In the genomic region with DNA sequence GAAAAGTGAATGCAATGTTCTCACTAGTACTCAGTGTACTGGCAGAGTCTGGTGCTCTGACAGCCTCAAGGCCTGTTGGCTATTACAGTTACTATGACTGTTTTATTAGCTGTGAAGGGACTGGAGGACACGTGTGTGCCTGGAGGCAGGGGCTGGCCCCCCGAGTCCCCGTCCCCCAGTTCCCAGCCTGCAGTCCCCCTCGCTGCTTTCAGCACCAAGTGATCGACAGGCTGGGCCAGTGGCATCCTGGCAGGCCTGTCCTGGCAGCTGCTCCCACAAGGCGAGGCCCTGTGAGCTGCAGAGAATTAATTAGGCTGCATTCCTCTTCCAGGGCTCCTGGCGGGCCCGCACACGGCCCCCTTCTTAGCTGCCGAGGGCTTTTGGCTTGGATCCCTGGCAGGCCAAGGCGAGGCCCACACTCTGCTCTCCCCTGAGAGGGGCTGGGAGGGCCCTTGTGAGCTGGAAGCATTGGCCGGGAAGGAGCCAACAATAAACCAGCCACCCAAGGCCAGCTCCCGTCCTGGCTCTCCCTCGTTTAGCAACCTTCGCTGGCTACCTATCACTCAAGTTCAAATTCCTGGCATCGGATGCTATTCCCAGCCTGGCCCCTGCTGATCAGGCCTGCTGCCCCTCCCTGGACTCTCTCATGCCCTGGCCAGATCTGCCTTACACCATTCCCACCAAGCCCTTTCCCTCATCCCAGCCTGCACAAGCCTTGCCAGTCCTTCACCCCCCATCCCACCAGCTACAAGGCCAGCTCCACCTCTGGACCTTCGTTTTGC, we compare ENCODE assay signal across 9 cellular contexts. TPM values are rescaled to one million over a fixed set of nuclear protein-coding genes. Genes with fewer than 3 reads are reported as not detected.
DNase-seq lines count a peak whose midpoint lies in the region; TF ChIP-seq lines count a peak whose summit lies in the region.
"Had no signal": no experiment of that assay in that cellular context is flagged by ENCODE, and none has a peak within 500 bp of the region (broad histone marks: within the 10 kb centered on the region; RNA-seq: fewer than 3 reads in every experiment).

No MANE protein-coding gene starts in this region.

- POLR2A ChIA-PET in activated CD4-positive, alpha-beta T cell treated with anti-CD3 and anti-CD28 coated beads, Interleukin-2, amount 10 ng/mL, durations not matched to agents 7 days and 5 days (lab: Charles Lee): no interaction called here

- H3K27me3 Mint-ChIP-seq in mesothelial cell of epicardium (ENCODE audit: low read depth): no peaks in the 10 kb centered on the region
- H3K27me3 Mint-ChIP-seq in activated CD4-positive, alpha-beta T cell treated with anti-CD3 and anti-CD28 coated beads, Interleukin-2, amount 10 ng/mL, durations not matched to agents 7 days and 5 days: no peaks in the 10 kb centered on the region

- no peaks in the 10 kb centered on the region for H3K36me3 Mint-ChIP-seq in mesothelial cell of epicardium
- no peaks in the 10 kb centered on the region for H3K36me3 Mint-ChIP-seq in activated CD4-positive, alpha-beta T cell treated with anti-CD3 and anti-CD28 coated beads, Interleukin-2, amount 10 ng/mL, durations not matched to agents 7 days and 5 days (ENCODE audit: low read depth)

- peaks cover 8 to 59% (median 37%) of the 10 kb centered on the region in 4 donors for H3K4me1 ChIP-seq in tibial artery

- peaks cover 68% of the 10 kb centered on the region for H3K4me1 Mint-ChIP-seq in mesothelial cell of epicardium
- no peaks in the 10 kb centered on the region for H3K4me1 Mint-ChIP-seq in activated CD4-positive, alpha-beta T cell treated with anti-CD3 and anti-CD28 coated beads, Interleukin-2, amount 10 ng/mL, durations not matched to agents 7 days and 5 days

- CTCF ChIA-PET in activated CD4-positive, alpha-beta T cell treated with anti-CD3 and anti-CD28 coated beads, Interleukin-2, amount 10 ng/mL, durations not matched to agents 7 days and 5 days (lab: Charles Lee): no interaction called here

- no peaks in the 10 kb centered on the region for H3K27me3 ChIP-seq in tibial artery

- H3K27ac Mint-ChIP-seq in mesothelial cell of epicardium: peak overlapping the region; percentile 96
- no peak overlapping the region for H3K27ac Mint-ChIP-seq in activated CD4-positive, alpha-beta T cell treated with anti-CD3 and anti-CD28 coated beads, Interleukin-2, amount 10 ng/mL, durations not matched to agents 7 days and 5 days

- no peak overlapping the region for H3K4me3 Mint-ChIP-seq in mesothelial cell of epicardium
- H3K4me3 Mint-ChIP-seq in activated CD4-positive, alpha-beta T cell treated with anti-CD3 and anti-CD28 coated beads, Interleukin-2, amount 10 ng/mL, durations not matched to agents 7 days and 5 days: no peak overlapping the region

- H3K9me3 ChIP-seq in tibial artery: no peaks in the 10 kb centered on the region

- DNase-seq in NCI-H2029 treated with DMSO at 0.1 percent for 48 hours (lab: John Stamatoyannopoulos, UW): peak; percentile 88
- DNase-seq in mesothelial cell of epicardium (ENCODE audit: low spot score in 2 of 2, unreplicated experiment in 2 of 2): peak; percentile 49 to 75
- DNase-seq in tibial artery: peak; percentile 46 to 81
- DNase-seq in activated CD4-positive, alpha-beta T cell treated with anti-CD3 and anti-CD28 coated beads, Interleukin-2, amount 10 ng/mL, durations not matched to agents 7 days and 5 days: no peak
- no peak for DNase-seq in inferior parietal cortex (ENCODE audit: extremely low spot score)
- DNase-seq in activated gamma-delta T cell (lab: John Stamatoyannopoulos, UW): no peak
- DNase-seq: WERI-Rb-1 had no signal

- H3K4me3 ChIP-seq in tibial artery: no peak overlapping the region

- H3K27ac ChIP-seq in cingulate gyrus (ENCODE audit: low read depth, low read length) (peak overlapping the region; percentile 29), tibial artery (peak overlapping the region; percentile 78 to 86)
- H3K27ac ChIP-seq: HL-60, WERI-Rb-1 had no signal

- intact Hi-C loops in tibial artery (cut with DNase I; ENCODE audit: low total_unique reads): no loop called here

- TF ChIP-seq CTCF in mesothelial cell of epicardium (IDR thresholded peaks at IDR 0.05; ENCODE audit: unreplicated experiment) (no peak), tibial artery (IDR thresholded peaks at IDR 0.05) (no peak)

- no peaks in the 10 kb centered on the region for H3K9me3 Mint-ChIP-seq in mesothelial cell of epicardium
- no peaks in the 10 kb centered on the region for H3K9me3 Mint-ChIP-seq in activated CD4-positive, alpha-beta T cell treated with anti-CD3 and anti-CD28 coated beads, Interleukin-2, amount 10 ng/mL, durations not matched to agents 7 days and 5 days

- no peaks in the 10 kb centered on the region for H3K36me3 ChIP-seq in tibial artery
- H3K36me3 ChIP-seq: WERI-Rb-1 had no signal

RNA-seq across cellular contexts. Expression of gene EDN2, which starts 9.8 kb away (rescaled TPM):
- 2.7 to 4.1 TPM (median 3.5 TPM) in 3 replicates for total RNA-seq in mesothelial cell of epicardium
- total RNA-seq in activated CD4-positive, alpha-beta T cell treated with anti-CD3 and anti-CD28 coated beads, Interleukin-2, amount 10 ng/mL, durations not matched to agents 7 days and 5 days: not detected

Comparison
In these comparisons a context has a peak if more than half of its experiments do, and no peak if none do; other contexts are left out.
1. DNase-seq: peak in NCI-H2029 treated with DMSO at 0.1 percent for 48 hours (single experiment), mesothelial cell of epicardium (2 of 2) and tibial artery (2 of 2); none in activated CD4-positive, alpha-beta T cell treated with anti-CD3 and anti-CD28 coated beads, Interleukin-2, amount 10 ng/mL, durations not matched to agents 7 days and 5 days (single experiment), inferior parietal cortex (single experiment) and activated gamma-delta T cell (single experiment).